Comparison of ENCODE assay signal across 29 cellular contexts in the genomic region with DNA sequence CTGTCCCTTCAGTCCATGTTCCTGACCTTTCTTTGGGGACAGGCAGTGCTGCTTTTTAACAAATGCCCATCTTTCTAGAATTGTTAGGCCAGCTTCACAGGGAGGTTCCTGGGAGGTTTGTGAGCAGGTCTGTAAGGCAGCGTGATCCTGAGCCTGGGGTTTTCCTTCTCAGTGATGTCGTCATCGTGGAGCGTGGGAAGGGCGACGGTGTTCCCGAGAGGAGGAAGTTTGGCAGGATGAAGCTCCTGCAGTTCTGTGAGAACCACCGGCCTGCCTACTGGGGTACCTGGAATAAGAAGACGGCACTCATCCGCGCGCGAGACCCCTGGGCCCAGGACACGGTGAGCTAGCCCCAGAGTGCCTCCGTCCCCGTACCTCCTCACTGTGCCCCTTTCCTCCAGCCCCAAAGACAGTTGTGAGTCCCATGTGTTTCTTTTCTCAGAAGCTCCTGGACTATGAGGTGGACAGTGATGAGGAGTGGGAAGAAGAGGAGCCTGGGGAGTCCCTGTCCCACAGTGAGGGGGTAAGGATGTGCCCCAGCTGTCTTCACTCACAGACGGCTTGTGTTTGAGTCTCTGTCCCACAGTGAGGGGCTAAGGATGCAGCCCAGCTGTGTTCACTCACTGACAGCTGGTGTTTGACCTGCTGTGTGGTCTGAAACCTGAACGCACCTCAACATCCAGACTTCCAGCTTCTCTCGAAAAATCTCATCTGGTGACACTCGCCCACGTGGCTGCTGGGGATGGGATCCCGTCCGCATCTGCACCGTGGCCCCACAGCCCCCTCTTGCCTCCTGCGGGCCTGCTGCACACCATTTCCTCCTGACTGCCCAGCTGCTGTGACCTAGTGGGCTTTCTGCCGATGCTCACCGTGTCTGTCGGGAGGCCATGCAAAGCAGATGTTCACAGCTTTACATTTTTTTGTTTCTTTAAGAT. TPM values are rescaled to one million over a fixed set of nuclear protein-coding genes. Genes with fewer than 3 reads are reported as not detected.
DNase-seq lines count a peak whose midpoint lies in the region; ATAC-seq and TF ChIP-seq lines count a peak whose summit lies in the region.
"Had no signal": no experiment of that assay in that cellular context is flagged by ENCODE, and none has a peak within 500 bp of the region (broad histone marks: within the 10 kb centered on the region; RNA-seq: fewer than 3 reads in every experiment).

No MANE protein-coding gene starts in this region.

- H3K27ac Mint-ChIP-seq in T-helper 17 cell (peak overlapping the region; percentile 21), glutamatergic neuron (ENCODE audit: unreplicated experiment) (peak overlapping the region; percentile 76)
- H3K27ac Mint-ChIP-seq: activated T-cell treated with anti-CD3 and anti-CD28 coated beads, Interleukin-2, amount 50 U/mL, for 24 hours; natural killer cell treated with Interleukin-12 subunit alpha and Interleukin-12 subunit beta and Interleukin-15 and Interleukin-18, amount 100 ng/mL, for 72 hours had no signal

- H3K4me1 ChIP-seq in BLaER1 treated with 17β-estradiol and CSF1 and Interleukin-3, amounts not matched to agents 10 nM and 100 nM, result peaks cover 7 to 53% (median 40%) of the 10 kb centered on the region in 10 experiments; a peak in 18 of 20 replicates
- H3K4me1 ChIP-seq in osteoblast (ENCODE audit: insufficient read depth, low read length) (peaks cover 13% of the 10 kb centered on the region), uterus (no peaks in the 10 kb centered on the region)
- H3K4me1 ChIP-seq: Caco-2, esophagus squamous epithelium, right atrium auricular region, SJCRH30 had no signal

- H3K27me3 Mint-ChIP-seq in T-helper 17 cell (no peaks in the 10 kb centered on the region), glutamatergic neuron (ENCODE audit: unreplicated experiment) (peaks cover 7% of the 10 kb centered on the region)
- H3K27me3 Mint-ChIP-seq: activated T-cell treated with anti-CD3 and anti-CD28 coated beads, Interleukin-2, amount 50 U/mL, for 24 hours; natural killer cell treated with Interleukin-12 subunit alpha and Interleukin-12 subunit beta and Interleukin-15 and Interleukin-18, amount 100 ng/mL, for 72 hours; stimulated activated naive CD8-positive, alpha-beta T cell treated with anti-CD3 and anti-CD28 coated beads, Interleukin-15, amount 100 ng/mL, for 72 hours had no signal

- H3K4me1 Mint-ChIP-seq in T-helper 17 cell (peaks cover 3% of the 10 kb centered on the region), glutamatergic neuron (ENCODE audit: low read depth, unreplicated experiment) (peaks cover 8% of the 10 kb centered on the region)
- H3K4me1 Mint-ChIP-seq: stimulated activated naive CD8-positive, alpha-beta T cell treated with anti-CD3 and anti-CD28 coated beads, Interleukin-15, amount 100 ng/mL, for 72 hours had no signal

- no peaks in the 10 kb centered on the region for H3K9me3 ChIP-seq in BLaER1 treated with 17β-estradiol and CSF1 and Interleukin-3, amounts not matched to agents 10 nM and 100 nM (replicated peaks in 1 of 11)
- H3K9me3 ChIP-seq in T-helper 17 cell (ENCODE audit: control insufficient read depth, low read length, poor library complexity, severe bottlenecking) (no peaks in the 10 kb centered on the region), osteoblast (ENCODE audit: low read depth, low read length) (no peaks in the 10 kb centered on the region), uterus (no peaks in the 10 kb centered on the region)
- H3K9me3 ChIP-seq: Caco-2, esophagus squamous epithelium, mucosa of descending colon, right atrium auricular region, SJCRH30 had no signal

- H2AFZ ChIP-seq in osteoblast (ENCODE audit: low read length), result no peak overlapping the region

- H3K79me2 ChIP-seq in osteoblast (ENCODE audit: insufficient read depth, low read length), result no peaks in the 10 kb centered on the region

- H3K4me3 Mint-ChIP-seq in T-helper 17 cell (no peak overlapping the region), glutamatergic neuron (ENCODE audit: unreplicated experiment) (peak overlapping the region; percentile 5)
- H3K4me3 Mint-ChIP-seq: activated T-cell treated with anti-CD3 and anti-CD28 coated beads, Interleukin-2, amount 50 U/mL, for 24 hours; natural killer cell treated with Interleukin-12 subunit alpha and Interleukin-12 subunit beta and Interleukin-15 and Interleukin-18, amount 100 ng/mL, for 72 hours; stimulated activated naive CD8-positive, alpha-beta T cell treated with anti-CD3 and anti-CD28 coated beads, Interleukin-15, amount 100 ng/mL, for 72 hours had no signal

- DNase-seq in T-helper 17 cell (no peak), glutamatergic neuron (no peak), osteoblast (ENCODE audit: insufficient read length, low spot score, missing footprints) (peak; percentile 82), uterus (no peak), GDM1 (lab: John Stamatoyannopoulos, UW) (no peak), cerebellum (ENCODE audit: low spot score) (no peak), NCI-H1092 (lab: John Stamatoyannopoulos, UW) (no peak)
- DNase-seq: activated CD4-positive, alpha-beta T cell treated with anti-CD3 and anti-CD28 coated beads for 48 hours; activated T-cell treated with anti-CD3 and anti-CD28 coated beads, Interleukin-2, amount 50 U/mL, for 24 hours; Caco-2; DMS79; esophagus squamous epithelium; foreskin melanocyte; GF-D8; mucosa of descending colon; NCI-H1048; NCI-H187 treated with DMSO at 0.1 percent for 48 hours; NCI-H2171 treated with DMSO at 0.1 percent for 48 hours; NCI-H510A; SJCRH30; stimulated activated CD4-positive, alpha-beta T cell treated with anti-CD3 and anti-CD28 coated beads, Interleukin-1b, Interleukin-23, amount 100 ng/mL, for 48 hours; stimulated activated naive CD8-positive, alpha-beta T cell treated with anti-CD3 and anti-CD28 coated beads, Interleukin-15, amount 100 ng/mL, for 72 hours; SW 1271; T-helper 9 cell had no signal

- no peaks in the 10 kb centered on the region for H3K27me3 ChIP-seq in BLaER1 treated with 17β-estradiol and CSF1 and Interleukin-3, amounts not matched to agents 10 nM and 100 nM
- H3K27me3 ChIP-seq in osteoblast (ENCODE audit: insufficient read depth, low read length), result no peaks in the 10 kb centered on the region
- H3K27me3 ChIP-seq in uterus, result no peaks in the 10 kb centered on the region
- H3K27me3 ChIP-seq: dorsolateral prefrontal cortex, esophagus squamous epithelium, right atrium auricular region, SJCRH30 had no signal

- peak overlapping the region in 8 of 11 experiments; percentile 37 to 73 (median 52); a peak in 10 of 22 replicates for H3K9ac ChIP-seq in BLaER1 treated with 17β-estradiol and CSF1 and Interleukin-3, amounts not matched to agents 10 nM and 100 nM

- H3K27ac ChIP-seq in BLaER1 treated with 17β-estradiol and CSF1 and Interleukin-3, amounts not matched to agents 10 nM and 100 nM, result peak overlapping the region in 9 of 11 experiments; percentile 47 to 88 (median 77); a peak in 18 of 22 replicates
- H3K27ac ChIP-seq in osteoblast (ENCODE audit: low read depth, low read length) (no peak overlapping the region), uterus (no peak overlapping the region)
- H3K27ac ChIP-seq: esophagus squamous epithelium, right atrium auricular region, SJCRH30, VCaP had no signal

- H3K9me3 Mint-ChIP-seq in glutamatergic neuron (ENCODE audit: unreplicated experiment), result peaks cover 10% of the 10 kb centered on the region
- H3K9me3 Mint-ChIP-seq: activated T-cell treated with anti-CD3 and anti-CD28 coated beads, Interleukin-2, amount 50 U/mL, for 24 hours; natural killer cell treated with Interleukin-12 subunit alpha and Interleukin-12 subunit beta and Interleukin-15 and Interleukin-18, amount 100 ng/mL, for 72 hours; stimulated activated naive CD8-positive, alpha-beta T cell treated with anti-CD3 and anti-CD28 coated beads, Interleukin-15, amount 100 ng/mL, for 72 hours had no signal

- intact Hi-C loops in uterus (cut with DNase I; ENCODE audit: low total_unique reads), result no loop called here

- no peak for TF ChIP-seq POLR2A in uterus (IDR thresholded peaks at IDR 0.05)

- peaks cover 3% of the 10 kb centered on the region for H3K36me3 Mint-ChIP-seq in T-helper 17 cell (ENCODE audit: low read depth)
- H3K36me3 Mint-ChIP-seq in glutamatergic neuron (ENCODE audit: unreplicated experiment), result no peaks in the 10 kb centered on the region

- TF ChIP-seq CTCF in glutamatergic neuron (IDR thresholded peaks at IDR 0.05; ENCODE audit: partially characterized antibody, unreplicated experiment) (no peak), osteoblast (IDR thresholded peaks at IDR 0.05; ENCODE audit: extremely low read depth, low read depth, low read length) (no peak), uterus (IDR thresholded peaks at IDR 0.05) (no peak)

- H3K4me2 ChIP-seq in BLaER1 treated with 17β-estradiol and CSF1 and Interleukin-3, amounts not matched to agents 10 nM and 100 nM, result peak overlapping the region in 7 of 11 experiments; percentile 68 to 89 (median 81); a peak in 12 of 22 replicates
- H3K4me2 ChIP-seq in osteoblast (ENCODE audit: insufficient read depth, low read length), result no peak overlapping the region

- ATAC-seq in T-helper 17 cell, result no peak
- ATAC-seq: mucosa of descending colon; natural killer cell treated with Interleukin-12 subunit alpha and Interleukin-12 subunit beta and Interleukin-15 and Interleukin-18, amount 100 ng/mL, for 72 hours; stimulated activated naive CD8-positive, alpha-beta T cell treated with anti-CD3 and anti-CD28 coated beads, Interleukin-15, amount 100 ng/mL, for 72 hours had no signal

- H4K20me1 ChIP-seq in BLaER1 treated with 17β-estradiol and CSF1 and Interleukin-3, amounts not matched to agents 10 nM and 100 nM, result peaks cover 0 to 43% (median 22%) of the 10 kb centered on the region in 11 experiments; a peak in 13 of 22 replicates
- H4K20me1 ChIP-seq in osteoblast (ENCODE audit: insufficient read depth, low read length), result no peaks in the 10 kb centered on the region

- no peak overlapping the region for H3K4me3 ChIP-seq in BLaER1 treated with 17β-estradiol and CSF1 and Interleukin-3, amounts not matched to agents 10 nM and 100 nM
- H3K4me3 ChIP-seq in osteoblast (ENCODE audit: insufficient read depth, low read length) (no peak overlapping the region), uterus (no peak overlapping the region)
- H3K4me3 ChIP-seq: dorsolateral prefrontal cortex, esophagus squamous epithelium, mucosa of descending colon, right atrium auricular region, SJCRH30 had no signal

- H3K36me3 ChIP-seq in BLaER1 treated with 17β-estradiol and CSF1 and Interleukin-3, amounts not matched to agents 10 nM and 100 nM, result peaks cover 37 to 100% (median 94%) of the 10 kb centered on the region in 11 experiments
- peaks cover 13% of the 10 kb centered on the region for H3K36me3 ChIP-seq in osteoblast (ENCODE audit: insufficient read depth, low read length)
- H3K36me3 ChIP-seq in uterus, result no peaks in the 10 kb centered on the region
- H3K36me3 ChIP-seq: right atrium auricular region had no signal

RNA-seq across cellular contexts. Expression of gene CHAF1A, which starts 27.1 kb away (rescaled TPM):
- total RNA-seq in T-helper 17 cell (10 to 100 TPM; 25.5 to 33.4 TPM), glutamatergic neuron (ENCODE audit: unreplicated experiment) (20.5 TPM), osteoblast (3.6 and 5.6 TPM in 2 replicates), uterus (10 to 100 TPM in 1 of 4 donors, 1 to 10 TPM in 2, under 1 TPM in 1; 0.59 to 12.9 (median 8.0) TPM), cerebellum (13.4 TPM)

RNA-seq across cellular contexts. Expression of gene UBXN6, which starts 28.1 kb away (rescaled TPM):
- 10 to 100 TPM; 49.5 to 68.7 TPM for total RNA-seq in T-helper 17 cell
- 47.9 TPM for total RNA-seq in glutamatergic neuron (ENCODE audit: unreplicated experiment)
- 120 and 136 TPM in 2 replicates for total RNA-seq in osteoblast
- 100 to 1,000 TPM in 2 of 4 donors, 10 to 100 TPM in 2; 61.5 to 266 (median 90.0) TPM for total RNA-seq in uterus
- 33.5 TPM for total RNA-seq in cerebellum

RNA-seq across cellular contexts. Expression of gene SH3GL1, which starts 29.2 kb away (rescaled TPM):
- 10 to 100 TPM; 51.1 to 56.6 TPM for total RNA-seq in T-helper 17 cell
- 56.3 TPM for total RNA-seq in glutamatergic neuron (ENCODE audit: unreplicated experiment)
- 83.2 and 84.9 TPM in 2 replicates for total RNA-seq in osteoblast
- 10 to 100 TPM; 11.8 to 69.3 (median 29.5) TPM for total RNA-seq in uterus
- total RNA-seq in cerebellum, result 21.3 TPM

RNA-seq across cellular contexts. Expression of gene HDGFL2, which starts 42.6 kb away (rescaled TPM):
- total RNA-seq in T-helper 17 cell (10 to 100 TPM; 22.0 to 26.5 TPM), glutamatergic neuron (ENCODE audit: unreplicated experiment) (118 TPM), osteoblast (44.2 and 48.5 TPM in 2 replicates), uterus (10 to 100 TPM in 3 of 4 donors, 1 to 10 TPM in 1; 8.5 to 65.8 (median 34.8) TPM), cerebellum (26.9 TPM)

Comparison
In these comparisons a context has a peak if more than half of its experiments do, and no peak if none do; other contexts are left out.
1. H3K27ac ChIP-seq: peak in BLaER1 treated with 17β-estradiol and CSF1 and Interleukin-3, amounts not matched to agents 10 nM and 100 nM (9 of 11); none in osteoblast (single experiment) and uterus (0 of 2).